1 cellular context compared by ENCODE assay signal in genomic region chr11:75816561-75817239, GRCh38.
A peak's percentile ranks its signal among the peaks of the same experiment; 100 is the strongest.
TF ChIP-seq lines count a peak whose summit lies in the region.

No MANE protein-coding gene starts in this region.

TF ChIP-seq in GM12878, 131 proteins besides CTCF, POLR2A, EP300 and RAD21 (continued from another document):
- no peak for TF ChIP-seq TAF1 (IDR thresholded peaks at IDR 0.05; ENCODE audit: borderline replicate concordance, low read depth, low read length)
- TF ChIP-seq MYC (IDR thresholded peaks at IDR 0.05; ENCODE audit: insufficient read depth, insufficient read length, insufficient replicate concordance, low read length, severe bottlenecking): peak; percentile 56
- no peak for TF ChIP-seq NR2C1 (IDR thresholded peaks at IDR 0.05)
- no peak for TF ChIP-seq NFYA (IDR thresholded peaks at IDR 0.05; ENCODE audit: borderline replicate concordance, low read depth, low read length)
- peak in 1 of 2 experiments; percentile 39; a peak in 2 of 4 replicates for TF ChIP-seq IKZF2 (IDR thresholded peaks at IDR 0.05)
- TF ChIP-seq CHD2 (IDR thresholded peaks at IDR 0.05; ENCODE audit: borderline replicate concordance, low read depth, low read length): no peak
- peak; percentile 85 to 91 for TF ChIP-seq BHLHE40 (IDR thresholded peaks at IDR 0.05; ENCODE audit: borderline replicate concordance in 1 of 2, low read depth in 2 of 2, low read length in 1 of 2)
- no peak for TF ChIP-seq GABPA (IDR thresholded peaks at IDR 0.05; ENCODE audit: low read depth)
- no peak for TF ChIP-seq ZBED1 (IDR thresholded peaks at IDR 0.05; ENCODE audit: borderline replicate concordance)
- 0 out of 2 replicates have a peak, but pooled peaks have one; percentile 10 for TF ChIP-seq IKZF1 (conservative IDR thresholded peaks at IDR 0.05)
- no peak for TF ChIP-seq STAT1 (conservative IDR thresholded peaks at IDR 0.05)
- peak; percentile 54; the same call in 1 of the 2 replicates for TF ChIP-seq NBN (IDR thresholded peaks at IDR 0.05)
- no peak for TF ChIP-seq SP1 (IDR thresholded peaks at IDR 0.05; ENCODE audit: low read depth, low read length)
- TF ChIP-seq SPI1 (IDR thresholded peaks at IDR 0.05; ENCODE audit: borderline replicate concordance, insufficient read depth, low read depth, low read length): 0 out of 2 replicates have a peak, but pooled peaks have one; percentile 21
- TF ChIP-seq USF1 (IDR thresholded peaks at IDR 0.05; ENCODE audit: borderline replicate concordance, extremely low read length, insufficient read depth, low read depth, low read length): no peak
- no peak for TF ChIP-seq IRF3 (IDR thresholded peaks at IDR 0.05)
- TF ChIP-seq POLR2AphosphoS5 (IDR thresholded peaks at IDR 0.05; ENCODE audit: low read length): peak; percentile 18; the same call in 1 of the 2 replicates
